9 cellular contexts compared by ENCODE assay signal in the genomic region with DNA sequence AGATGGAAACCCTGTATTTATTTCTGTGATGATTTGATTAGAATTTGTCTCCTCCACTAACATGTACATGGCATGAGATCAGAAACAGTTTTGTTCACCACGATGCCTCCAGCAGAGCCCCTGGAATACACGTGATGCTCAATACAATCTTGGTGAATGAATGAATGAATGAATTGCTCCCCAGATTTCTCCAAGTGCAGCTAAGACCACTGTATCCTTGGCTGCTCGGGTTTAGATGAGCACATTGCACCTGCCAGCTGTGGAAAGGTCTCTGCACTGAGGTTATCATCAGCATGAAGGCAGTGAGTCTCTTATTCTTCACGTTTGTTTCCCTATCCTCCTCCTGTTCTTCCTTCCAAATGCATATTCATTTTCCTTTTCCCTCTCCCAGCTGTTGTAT. TPM values are rescaled to one million over a fixed set of nuclear protein-coding genes. Genes with fewer than 3 reads are reported as not detected.
DNase-seq lines count a peak whose midpoint lies in the region; ATAC-seq and TF ChIP-seq lines count a peak whose summit lies in the region.
"Had no signal": no experiment of that assay in that cellular context is flagged by ENCODE, and none has a peak within 500 bp of the region (broad histone marks: within the 10 kb centered on the region; RNA-seq: fewer than 3 reads in every experiment).

No MANE protein-coding gene starts in this region.

- peaks cover 0 to 3% (median 0%) of the 10 kb centered on the region in 7 donors for H3K9me3 Mint-ChIP-seq in CD4-positive, CD25-positive, alpha-beta regulatory T cell
- no peaks in the 10 kb centered on the region for H3K9me3 Mint-ChIP-seq in HFFc6
- H3K9me3 Mint-ChIP-seq in activated T-helper 17 cell treated with anti-CD3 and anti-CD28 coated beads, Interleukin-2, amount 50 U/mL, for 72 hours, result peaks cover 4% of the 10 kb centered on the region
- H3K9me3 Mint-ChIP-seq in naive thymus-derived CD4-positive, alpha-beta T cell, result peaks cover 0 to 2% (median 0%) of the 10 kb centered on the region in 11 donors

- H3K27ac ChIP-seq in CD4-positive, CD25-positive, alpha-beta regulatory T cell (ENCODE audit: insufficient read depth, low read length, poor library complexity, severe bottlenecking), result peak overlapping the region; percentile 43
- peak overlapping the region; percentile 76 for H3K27ac ChIP-seq in naive thymus-derived CD4-positive, alpha-beta T cell (ENCODE audit: low read depth, low read length)

- intact Hi-C loops in naive thymus-derived CD4-positive, alpha-beta T cell (cut with micrococcal nuclease), result loop anchor here in 1 of 2 donors (1.0 to 2.0 kb wide), 3 partner anchors 9 to 17 kb away; a partner anchor contains a TSS

- peak overlapping the region; percentile 92 to 95 (median 94) for H3K27ac Mint-ChIP-seq in CD4-positive, CD25-positive, alpha-beta regulatory T cell
- peak overlapping the region; percentile 97 for H3K27ac Mint-ChIP-seq in HFFc6
- peak overlapping the region; percentile 90 for H3K27ac Mint-ChIP-seq in activated T-helper 17 cell treated with anti-CD3 and anti-CD28 coated beads, Interleukin-2, amount 50 U/mL, for 72 hours
- H3K27ac Mint-ChIP-seq in naive thymus-derived CD4-positive, alpha-beta T cell, result peak overlapping the region; percentile 84 to 99 (median 94)

- peaks cover 8 to 31% (median 21%) of the 10 kb centered on the region in 4 donors for H3K4me1 Mint-ChIP-seq in CD4-positive, CD25-positive, alpha-beta regulatory T cell
- H3K4me1 Mint-ChIP-seq in HFFc6 (ENCODE audit: low read depth), result peaks cover 67% of the 10 kb centered on the region
- peaks cover 31% of the 10 kb centered on the region for H3K4me1 Mint-ChIP-seq in activated T-helper 17 cell treated with anti-CD3 and anti-CD28 coated beads, Interleukin-2, amount 50 U/mL, for 72 hours
- peaks cover 37 to 88% (median 78%) of the 10 kb centered on the region in 7 donors for H3K4me1 Mint-ChIP-seq in naive thymus-derived CD4-positive, alpha-beta T cell

- H3K4me1 ChIP-seq in CD4-positive, CD25-positive, alpha-beta regulatory T cell (ENCODE audit: control insufficient read depth, insufficient read depth, low read length, poor library complexity, severe bottlenecking), result peaks cover 16% of the 10 kb centered on the region
- H3K4me1 ChIP-seq in naive thymus-derived CD4-positive, alpha-beta T cell (ENCODE audit: control insufficient read depth in 2 of 2, insufficient read depth in 2 of 2, low read length in 2 of 2), result peaks cover 22 to 26% of the 10 kb centered on the region in 2 donors

- POLR2A ChIA-PET in naive thymus-derived CD4-positive, alpha-beta T cell (lab: Charles Lee), result interaction anchor here (0.6 to 2.9 kb wide), 6 partner anchors 9 to 17 kb away, joined by 3 to 20 read pairs (median 7); a partner anchor contains a TSS

- H3K4me3 Mint-ChIP-seq in CD4-positive, CD25-positive, alpha-beta regulatory T cell, result peak overlapping the region; percentile 2 to 88 (median 85)
- H3K4me3 Mint-ChIP-seq in HFFc6, result peak overlapping the region; percentile 70
- peak overlapping the region; percentile 70 for H3K4me3 Mint-ChIP-seq in activated T-helper 17 cell treated with anti-CD3 and anti-CD28 coated beads, Interleukin-2, amount 50 U/mL, for 72 hours
- H3K4me3 Mint-ChIP-seq in naive thymus-derived CD4-positive, alpha-beta T cell, result peak overlapping the region; percentile 77 to 96 (median 88)

- CTCF ChIA-PET in naive thymus-derived CD4-positive, alpha-beta T cell (lab: Charles Lee), result interaction anchor here (0.6 to 1.6 kb wide), 2 partner anchors 10 to 13 kb away, joined by 3 read pairs; no protein-coding TSS in a partner anchor

- H3K36me3 ChIP-seq in CD4-positive, CD25-positive, alpha-beta regulatory T cell (ENCODE audit: control insufficient read depth, insufficient read depth, low read length), result no peaks in the 10 kb centered on the region
- no peaks in the 10 kb centered on the region for H3K36me3 ChIP-seq in naive thymus-derived CD4-positive, alpha-beta T cell (ENCODE audit: control insufficient read depth in 2 of 3, insufficient read depth in 3 of 3, low read length in 3 of 3)

- no peak for ATAC-seq in CD4-positive, CD25-positive, alpha-beta regulatory T cell (ENCODE audit: low read depth in 2 of 2)
- peak; percentile 7 for ATAC-seq in activated T-helper 17 cell treated with anti-CD3 and anti-CD28 coated beads, Interleukin-2, amount 50 U/mL, for 72 hours (replicated peaks)
- ATAC-seq in naive thymus-derived CD4-positive, alpha-beta T cell, result no peak
- ATAC-seq in activated CD4-positive, CD25-positive, alpha-beta regulatory T cell treated with anti-CD3 and anti-CD28 coated beads, Interleukin-2, amount 50 U/mL, for 24 hours, result no peak

- no peak for TF ChIP-seq CTCF in HFFc6 (IDR thresholded peaks at IDR 0.05)

- no peaks in the 10 kb centered on the region for H3K27me3 ChIP-seq in CD4-positive, CD25-positive, alpha-beta regulatory T cell (ENCODE audit: control insufficient read depth, insufficient read depth, low read length)
- H3K27me3 ChIP-seq in naive thymus-derived CD4-positive, alpha-beta T cell (ENCODE audit: control insufficient read depth in 2 of 2, insufficient read depth in 2 of 2, low read length in 2 of 2), result no peaks in the 10 kb centered on the region

- peaks cover 7% of the 10 kb centered on the region for H3K36me3 Mint-ChIP-seq in CD4-positive, CD25-positive, alpha-beta regulatory T cell
- H3K36me3 Mint-ChIP-seq in HFFc6 (ENCODE audit: low read depth), result no peaks in the 10 kb centered on the region
- H3K36me3 Mint-ChIP-seq in activated T-helper 17 cell treated with anti-CD3 and anti-CD28 coated beads, Interleukin-2, amount 50 U/mL, for 72 hours (ENCODE audit: low read depth), result no peaks in the 10 kb centered on the region
- H3K36me3 Mint-ChIP-seq in naive thymus-derived CD4-positive, alpha-beta T cell, result peaks cover 0 to 50% (median 26%) of the 10 kb centered on the region in 5 donors

- H3K9me3 ChIP-seq in CD4-positive, CD25-positive, alpha-beta regulatory T cell (ENCODE audit: control insufficient read depth in 2 of 2, low read length in 2 of 2), result no peaks in the 10 kb centered on the region
- H3K9me3 ChIP-seq in naive thymus-derived CD4-positive, alpha-beta T cell (ENCODE audit: control insufficient read depth in 2 of 3, low read length in 3 of 3), result no peaks in the 10 kb centered on the region

- peak overlapping the region; percentile 63 for H3K4me3 ChIP-seq in CD4-positive, CD25-positive, alpha-beta regulatory T cell (ENCODE audit: low read depth, low read length)
- H3K4me3 ChIP-seq in naive thymus-derived CD4-positive, alpha-beta T cell (ENCODE audit: low read length), result peak overlapping the region; percentile 54

- no peaks in the 10 kb centered on the region for H3K27me3 Mint-ChIP-seq in CD4-positive, CD25-positive, alpha-beta regulatory T cell
- H3K27me3 Mint-ChIP-seq in HFFc6 (ENCODE audit: insufficient read depth), result no peaks in the 10 kb centered on the region
- no peaks in the 10 kb centered on the region for H3K27me3 Mint-ChIP-seq in activated T-helper 17 cell treated with anti-CD3 and anti-CD28 coated beads, Interleukin-2, amount 50 U/mL, for 72 hours
- H3K27me3 Mint-ChIP-seq in naive thymus-derived CD4-positive, alpha-beta T cell, result no peaks in the 10 kb centered on the region

- no peak for DNase-seq in CD4-positive, CD25-positive, alpha-beta regulatory T cell
- DNase-seq in HFFc6, result no peak
- no peak for DNase-seq in naive thymus-derived CD4-positive, alpha-beta T cell
- no peak for DNase-seq in NK-92 (lab: John Stamatoyannopoulos, UW; ENCODE audit: unreplicated experiment)
- no peak for DNase-seq in HT-29 (ENCODE audit: low spot score)
- DNase-seq: Calu3, midbrain had no signal

RNA-seq across cellular contexts. Expression of a gene that starts 17.9 kb away (rescaled TPM):
- 9.8 TPM for total RNA-seq in CD4-positive, CD25-positive, alpha-beta regulatory T cell
- polyA plus RNA-seq in CD4-positive, CD25-positive, alpha-beta regulatory T cell, result 1 to 10 TPM in 3 of 4 donors, under 1 TPM in 1; 0.96 to 4.0 (median 2.9) TPM
- total RNA-seq in HFFc6 (2021; fragmentation: NEBNext Ultra II Directional; extraction: Animal tissue kit (Norgen Biotek cat#: 25700)), result under 1 TPM; 0.38 to 0.70 (median 0.56) TPM
- total RNA-seq in activated T-helper 17 cell treated with anti-CD3 and anti-CD28 coated beads, Interleukin-2, amount 50 U/mL, for 72 hours, result 1 to 10 TPM; 5.1 to 9.4 TPM
- total RNA-seq in naive thymus-derived CD4-positive, alpha-beta T cell, result 10 to 100 TPM in 4 of 5 experiments, 1 to 10 TPM in 1; 8.0 to 16.9 (median 14.3) TPM
- 10 to 100 TPM in 1 of 2 donors, 1 to 10 TPM in 1; 6.8 to 10.7 TPM for polyA plus RNA-seq in naive thymus-derived CD4-positive, alpha-beta T cell
- total RNA-seq in HT-29 (2014; rRNA removed; shearing (Covaris generic)), result 0.05 TPM in 1 of 2 replicates, not detected in the other

RNA-seq across cellular contexts. Expression of a gene that starts 37.5 kb away (rescaled TPM):
- total RNA-seq in CD4-positive, CD25-positive, alpha-beta regulatory T cell, result 24.5 TPM
- polyA plus RNA-seq in CD4-positive, CD25-positive, alpha-beta regulatory T cell, result 10 to 100 TPM; 48.8 to 61.7 (median 56.4) TPM
- total RNA-seq in HFFc6 (2021; fragmentation: NEBNext Ultra II Directional; extraction: Animal tissue kit (Norgen Biotek cat#: 25700)), result 10 to 100 TPM; 32.1 to 40.5 (median 34.6) TPM
- total RNA-seq in activated T-helper 17 cell treated with anti-CD3 and anti-CD28 coated beads, Interleukin-2, amount 50 U/mL, for 72 hours, result 10 to 100 TPM; 71.2 to 76.5 TPM
- total RNA-seq in naive thymus-derived CD4-positive, alpha-beta T cell, result 10 to 100 TPM; 16.4 to 50.7 (median 46.7) TPM
- polyA plus RNA-seq in naive thymus-derived CD4-positive, alpha-beta T cell, result 10 to 100 TPM; 31.5 to 35.9 TPM
- 44.9 and 49.0 TPM in 2 replicates for total RNA-seq in HT-29 (2014; rRNA removed; shearing (Covaris generic))

RNA-seq across cellular contexts. Expression of a gene that starts 37.9 kb away (rescaled TPM):
- 3.6 TPM for total RNA-seq in CD4-positive, CD25-positive, alpha-beta regulatory T cell
- 1 to 10 TPM; 2.1 to 4.2 (median 3.5) TPM for polyA plus RNA-seq in CD4-positive, CD25-positive, alpha-beta regulatory T cell
- 10 to 100 TPM; 37.2 to 82.0 (median 77.1) TPM for total RNA-seq in HFFc6 (2021; fragmentation: NEBNext Ultra II Directional; extraction: Animal tissue kit (Norgen Biotek cat#: 25700))
- 100 to 1,000 TPM in 1 of 2 donors, 10 to 100 TPM in 1; 86.3 to 112 TPM for total RNA-seq in activated T-helper 17 cell treated with anti-CD3 and anti-CD28 coated beads, Interleukin-2, amount 50 U/mL, for 72 hours
- total RNA-seq in naive thymus-derived CD4-positive, alpha-beta T cell, result 10 to 100 TPM in 1 of 5 experiments, 1 to 10 TPM in 3, under 1 TPM in 1; 0.95 to 44.1 (median 1.2) TPM
- polyA plus RNA-seq in naive thymus-derived CD4-positive, alpha-beta T cell, result under 1 TPM; 0.43 to 0.64 TPM
- 75.4 and 94.1 TPM in 2 replicates for total RNA-seq in HT-29 (2014; rRNA removed; shearing (Covaris generic))

RNA-seq across cellular contexts. Expression of a gene that starts 38.5 kb away (rescaled TPM):
- 74.3 TPM for total RNA-seq in CD4-positive, CD25-positive, alpha-beta regulatory T cell
- polyA plus RNA-seq in CD4-positive, CD25-positive, alpha-beta regulatory T cell, result 100 to 1,000 TPM; 110 to 133 (median 123) TPM
- total RNA-seq in HFFc6 (2021; fragmentation: NEBNext Ultra II Directional; extraction: Animal tissue kit (Norgen Biotek cat#: 25700)), result 100 to 1,000 TPM; 148 to 158 (median 153) TPM
- total RNA-seq in activated T-helper 17 cell treated with anti-CD3 and anti-CD28 coated beads, Interleukin-2, amount 50 U/mL, for 72 hours, result 10 to 100 TPM; 62.4 to 80.0 TPM
- total RNA-seq in naive thymus-derived CD4-positive, alpha-beta T cell, result 100 to 1,000 TPM in 1 of 5 experiments, 10 to 100 TPM in 4; 62.5 to 118 (median 72.0) TPM
- 100 to 1,000 TPM; 156 to 157 TPM for polyA plus RNA-seq in naive thymus-derived CD4-positive, alpha-beta T cell
- total RNA-seq in HT-29 (2014; rRNA removed; shearing (Covaris generic)), result 77.0 and 86.0 TPM in 2 replicates
